37 cellular contexts compared by ENCODE assay signal in the genomic region with DNA sequence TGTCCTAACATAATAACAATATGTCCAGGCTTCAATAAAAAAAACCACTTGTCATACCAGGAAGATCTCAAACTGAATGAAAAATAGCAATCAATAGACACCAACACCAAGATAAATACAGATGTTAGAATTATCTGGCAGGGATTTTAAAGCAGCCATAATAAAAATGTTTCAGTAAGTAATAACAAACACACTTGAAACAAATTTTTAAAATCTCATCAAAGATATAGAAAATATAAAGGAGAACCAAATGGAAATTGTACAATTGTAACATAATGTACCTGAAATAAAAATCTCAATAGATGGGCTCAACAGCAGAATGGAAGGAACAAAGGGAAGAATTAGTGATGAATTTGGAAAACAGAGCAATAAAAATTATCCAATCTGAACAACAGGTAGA.
"Had no signal": no experiment of that assay in that cellular context is flagged by ENCODE, and none has a peak within 500 bp of the region (broad histone marks: within the 10 kb centered on the region; RNA-seq: fewer than 3 reads in every experiment).

No MANE protein-coding gene starts in this region.

- ATAC-seq: activated naive CD4-positive, alpha-beta T cell treated with anti-CD3 and anti-CD28 coated beads, Interleukin-2, amount 50 U/mL, for 72 hours; activated naive CD8-positive, alpha-beta T cell treated with anti-CD3 and anti-CD28 coated beads, Interleukin-2, amount 50 U/mL, for 24 hours; activated T-cell treated with anti-CD3 and anti-CD28 coated beads, Interleukin-2, amount 50 U/mL, for 4 hours; activated T-cell treated with anti-CD3 and anti-CD28 coated beads, Interleukin-2, amount 50 U/mL, for 72 hours; activated T-helper 17 cell treated with anti-CD3 and anti-CD28 coated beads, Interleukin-2, amount 50 U/mL, for 72 hours; body of pancreas had no signal

- H3K36me3 Mint-ChIP-seq: activated naive CD4-positive, alpha-beta T cell treated with anti-CD3 and anti-CD28 coated beads, Interleukin-2, amount 10 ng/mL, durations not matched to agents 7 days and 5 days; activated naive CD4-positive, alpha-beta T cell treated with anti-CD3 and anti-CD28 coated beads, Interleukin-2, amount 50 U/mL, for 24 hours; activated naive CD8-positive, alpha-beta T cell treated with anti-CD3 and anti-CD28 coated beads, Interleukin-2, amount 10 ng/mL, durations not matched to agents 7 days and 5 days had no signal

- H3K4me3 Mint-ChIP-seq: activated naive CD4-positive, alpha-beta T cell treated with anti-CD3 and anti-CD28 coated beads for 36 hours; activated naive CD4-positive, alpha-beta T cell treated with anti-CD3 and anti-CD28 coated beads, Interleukin-2, amount 10 ng/mL, durations not matched to agents 7 days and 5 days; activated naive CD4-positive, alpha-beta T cell treated with anti-CD3 and anti-CD28 coated beads, Interleukin-2, amount 50 U/mL, for 24 hours; activated naive CD8-positive, alpha-beta T cell; activated naive CD8-positive, alpha-beta T cell treated with anti-CD3 and anti-CD28 coated beads for 36 hours; activated naive CD8-positive, alpha-beta T cell treated with anti-CD3 and anti-CD28 coated beads, Interleukin-2, amount 10 ng/mL, durations not matched to agents 7 days and 5 days; activated naive CD8-positive, alpha-beta T cell treated with anti-CD3 and anti-CD28 coated beads, Interleukin-2, amount 50 U/mL, for 24 hours; activated T-cell treated with anti-CD3 and anti-CD28 coated beads, Interleukin-2, amount 50 U/mL, for 24 hours; activated T-cell treated with anti-CD3 and anti-CD28 coated beads, Interleukin-2, amount 50 U/mL, for 4 hours; activated T-cell treated with anti-CD3 and anti-CD28 coated beads, Interleukin-2, amount 50 U/mL, for 72 hours; activated T-helper 1 cell treated with anti-CD3 and anti-CD28 coated beads, Interleukin-12 subunit alpha, Interleukin-12 subunit beta, Interleukin-2, Interleukin-4 antibody, amounts not matched to agents 30 ng/mL and 10 ng/mL and 1 ng/mL, durations not matched to agents 14 hours and 24 hours and 36 hours; activated T-helper 17 cell treated with anti-CD3 and anti-CD28 coated beads, Interleukin-2, amount 50 U/mL, for 72 hours; brain; central memory CD8-positive, alpha-beta T cell had no signal

- H3K27me3 Mint-ChIP-seq: activated naive CD4-positive, alpha-beta T cell treated with anti-CD3 and anti-CD28 coated beads, Interleukin-2, amount 10 ng/mL, durations not matched to agents 7 days and 5 days; activated naive CD8-positive, alpha-beta T cell treated with anti-CD3 and anti-CD28 coated beads, Interleukin-2, amount 10 ng/mL, durations not matched to agents 7 days and 5 days; brain; central memory CD8-positive, alpha-beta T cell had no signal

- H3K4me1 ChIP-seq: adrenal gland, ascending aorta, body of pancreas, breast epithelium had no signal

- H3K4me3 ChIP-seq: adrenal gland, ascending aorta, body of pancreas, breast epithelium, cardiac muscle cell had no signal

- H3K27ac Mint-ChIP-seq: activated naive CD4-positive, alpha-beta T cell treated with anti-CD3 and anti-CD28 coated beads for 36 hours; activated naive CD4-positive, alpha-beta T cell treated with anti-CD3 and anti-CD28 coated beads, Interleukin-2, amount 10 ng/mL, durations not matched to agents 7 days and 5 days; activated naive CD4-positive, alpha-beta T cell treated with anti-CD3 and anti-CD28 coated beads, Interleukin-2, amount 50 U/mL, for 24 hours; activated naive CD4-positive, alpha-beta T cell treated with anti-CD3 and anti-CD28 coated beads, Interleukin-2, amount 50 U/mL, for 72 hours; activated naive CD8-positive, alpha-beta T cell; activated naive CD8-positive, alpha-beta T cell treated with anti-CD3 and anti-CD28 coated beads for 36 hours; activated naive CD8-positive, alpha-beta T cell treated with anti-CD3 and anti-CD28 coated beads, Interleukin-2, amount 10 ng/mL, durations not matched to agents 7 days and 5 days; activated naive CD8-positive, alpha-beta T cell treated with anti-CD3 and anti-CD28 coated beads, Interleukin-2, amount 50 U/mL, for 24 hours; activated T-cell treated with anti-CD3 and anti-CD28 coated beads, Interleukin-2, amount 50 U/mL, for 24 hours; activated T-cell treated with anti-CD3 and anti-CD28 coated beads, Interleukin-2, amount 50 U/mL, for 72 hours; activated T-helper 1 cell treated with anti-CD3 and anti-CD28 coated beads, Interleukin-12 subunit alpha, Interleukin-12 subunit beta, Interleukin-2, Interleukin-4 antibody, amounts not matched to agents 30 ng/mL and 10 ng/mL and 1 ng/mL, durations not matched to agents 14 hours and 24 hours and 36 hours; activated T-helper 17 cell treated with anti-CD3 and anti-CD28 coated beads, Interleukin-2, amount 50 U/mL, for 72 hours; activated T-helper 2 cell treated with anti-CD3 and anti-CD28 coated beads, Interferon-gamma antibody, Interleukin-2, Interleukin-4, amounts not matched to agents 10 μg/mL and 5 μg/mL and 100 μg/mL, durations not matched to agents 14 hours and 24 hours and 36 hours; brain had no signal

- H3K27ac ChIP-seq: adrenal gland, ascending aorta, body of pancreas, brain microvascular endothelial cell, breast epithelium, cardiac muscle cell had no signal

- DNase-seq: activated effector memory CD4-positive, alpha-beta T cell treated with anti-CD3 and anti-CD28 coated beads, Interleukin-2, amount 50 U/mL, for 16 hours; activated effector memory CD4-positive, alpha-beta T cell treated with Interleukin-2 at 50 U/mL for 16 hours; activated gamma-delta T cell; activated gamma-delta T cell treated with Interleukin-2 at 50 U/mL for 16 hours; activated naive CD4-positive, alpha-beta T cell; activated naive CD4-positive, alpha-beta T cell treated with anti-CD3 and anti-CD28 coated beads for 36 hours; activated naive CD4-positive, alpha-beta T cell treated with anti-CD3 and anti-CD28 coated beads, Interleukin-2, amount 10 ng/mL, durations not matched to agents 7 days and 5 days; activated naive CD4-positive, alpha-beta T cell treated with anti-CD3 and anti-CD28 coated beads, Interleukin-2, amount 50 U/mL, for 16 hours; activated naive CD4-positive, alpha-beta T cell treated with Interleukin-2 at 50 U/mL for 16 hours; activated naive CD8-positive, alpha-beta T cell treated with anti-CD3 and anti-CD28 coated beads for 36 hours; activated naive CD8-positive, alpha-beta T cell treated with anti-CD3 and anti-CD28 coated beads, Interleukin-2, amount 10 ng/mL, durations not matched to agents 7 days and 5 days; activated naive CD8-positive, alpha-beta T cell treated with anti-CD3 and anti-CD28 coated beads, Interleukin-2, amount 50 U/mL, for 24 hours; activated T-cell treated with anti-CD3 and anti-CD28 coated beads, Interleukin-2, amount 50 U/mL, for 24 hours; activated T-cell treated with anti-CD3 and anti-CD28 coated beads, Interleukin-2, amount 50 U/mL, for 4 hours; activated T-cell treated with anti-CD3 and anti-CD28 coated beads, Interleukin-2, amount 50 U/mL, for 48 hours; activated T-cell treated with anti-CD3 and anti-CD28 coated beads, Interleukin-2, amount 50 U/mL, for 72 hours; adrenal gland; amniotic stem cell; amygdala; anterior cingulate cortex; aorta; body of pancreas; brain microvascular endothelial cell; caudate nucleus; central memory CD4-positive, alpha-beta T cell; cerebellar nuclear complex had no signal

- H3K4me1 Mint-ChIP-seq: activated naive CD4-positive, alpha-beta T cell treated with anti-CD3 and anti-CD28 coated beads, Interleukin-2, amount 50 U/mL, for 24 hours; activated naive CD8-positive, alpha-beta T cell treated with anti-CD3 and anti-CD28 coated beads for 36 hours; activated naive CD8-positive, alpha-beta T cell treated with anti-CD3 and anti-CD28 coated beads, Interleukin-2, amount 10 ng/mL, durations not matched to agents 7 days and 5 days; activated naive CD8-positive, alpha-beta T cell treated with anti-CD3 and anti-CD28 coated beads, Interleukin-2, amount 50 U/mL, for 24 hours; activated T-helper 17 cell treated with anti-CD3 and anti-CD28 coated beads, Interleukin-2, amount 50 U/mL, for 72 hours; brain; central memory CD8-positive, alpha-beta T cell had no signal

- H3K27me3 ChIP-seq: adrenal gland, ascending aorta, body of pancreas, brain microvascular endothelial cell, breast epithelium, cardiac muscle cell had no signal

- H3K9me3 ChIP-seq: ascending aorta had no signal

- H3K36me3 ChIP-seq: adrenal gland, ascending aorta, brain microvascular endothelial cell, breast epithelium, cardiac muscle cell had no signal
